ENCODE assay signal across 14 cellular contexts in genomic region chr16:79839450-79839849, GRCh38.
"Had no signal": no experiment of that assay in that cellular context is flagged by ENCODE, and none has a peak within 500 bp of the region (broad histone marks: within the 10 kb centered on the region; RNA-seq: fewer than 3 reads in every experiment).

No MANE protein-coding gene starts in this region.

- DNase-seq: activated CD4-positive, alpha-beta memory T cell treated with anti-CD3 and anti-CD28 coated beads for 36 hours; activated naive CD4-positive, alpha-beta T cell treated with anti-CD3 and anti-CD28 coated beads, Interleukin-2, amount 50 U/mL, for 16 hours; activated T-cell treated with anti-CD3 and anti-CD28 coated beads, Interleukin-2, amount 50 U/mL, for 24 hours; endodermal cell; stimulated activated CD4-positive, alpha-beta T cell treated with anti-CD3 and anti-CD28 coated beads, Interleukin-2, amount 100 ng/mL, for 48 hours; T-helper 17 cell; WERI-Rb-1 had no signal

- H3K9me3 Mint-ChIP-seq: activated T-cell treated with anti-CD3 and anti-CD28 coated beads, Interleukin-2, amount 50 U/mL, for 24 hours; endodermal cell; stimulated activated memory B cell treated with anti-CD40 and anti-IgM and Interleukin-4, amounts not matched to agents 10 μg/mL and 1 μg/mL and 100 μg/mL, for 72 hours had no signal

- H3K9me3 ChIP-seq: tibial artery had no signal

- H3K27ac ChIP-seq: cardiac muscle cell, dorsolateral prefrontal cortex, neural progenitor cell, parathyroid adenoma, tibial artery, WERI-Rb-1 had no signal

- H3K4me1 Mint-ChIP-seq: endodermal cell; neural progenitor cell; stimulated activated memory B cell treated with anti-CD40 and anti-IgM and Interleukin-4, amounts not matched to agents 10 μg/mL and 1 μg/mL and 100 μg/mL, for 72 hours; T-helper 17 cell had no signal

- H3K4me2 ChIP-seq: neural progenitor cell had no signal

- H2AFZ ChIP-seq: parathyroid adenoma had no signal

- H3K4me1 ChIP-seq: neural progenitor cell, parathyroid adenoma, tibial artery had no signal

- H3K9ac ChIP-seq: neural progenitor cell, parathyroid adenoma had no signal

- H3K4me3 ChIP-seq: cardiac muscle cell, neural progenitor cell, tibial artery had no signal

- H3K4me3 Mint-ChIP-seq: activated CD4-positive, alpha-beta memory T cell treated with anti-CD3 and anti-CD28 coated beads for 36 hours; activated T-cell treated with anti-CD3 and anti-CD28 coated beads, Interleukin-2, amount 50 U/mL, for 24 hours; endodermal cell; neural progenitor cell; stimulated activated memory B cell treated with anti-CD40 and anti-IgM and Interleukin-4, amounts not matched to agents 10 μg/mL and 1 μg/mL and 100 μg/mL, for 72 hours; T-helper 17 cell had no signal

- H3K36me3 ChIP-seq: cardiac muscle cell, neural progenitor cell, tibial artery, WERI-Rb-1 had no signal

- H3K36me3 Mint-ChIP-seq: activated CD4-positive, alpha-beta memory T cell treated with anti-CD3 and anti-CD28 coated beads for 36 hours; neural progenitor cell; stimulated activated memory B cell treated with anti-CD40 and anti-IgM and Interleukin-4, amounts not matched to agents 10 μg/mL and 1 μg/mL and 100 μg/mL, for 72 hours had no signal

- FAIRE-seq: keratinocyte had no signal

- H3K79me2 ChIP-seq: parathyroid adenoma had no signal

- H3K27ac Mint-ChIP-seq: activated CD4-positive, alpha-beta memory T cell treated with anti-CD3 and anti-CD28 coated beads for 36 hours; activated T-cell treated with anti-CD3 and anti-CD28 coated beads, Interleukin-2, amount 50 U/mL, for 24 hours; endodermal cell; neural progenitor cell; stimulated activated memory B cell treated with anti-CD40 and anti-IgM and Interleukin-4, amounts not matched to agents 10 μg/mL and 1 μg/mL and 100 μg/mL, for 72 hours; T-helper 17 cell had no signal

- ATAC-seq: stimulated activated memory B cell treated with anti-CD40 and anti-IgM and Interleukin-4, amounts not matched to agents 10 μg/mL and 1 μg/mL and 100 μg/mL, for 72 hours; T-helper 17 cell had no signal

- H3K27me3 ChIP-seq: neural progenitor cell, tibial artery had no signal
